8 cellular contexts compared by ENCODE assay signal in the genomic region with DNA sequence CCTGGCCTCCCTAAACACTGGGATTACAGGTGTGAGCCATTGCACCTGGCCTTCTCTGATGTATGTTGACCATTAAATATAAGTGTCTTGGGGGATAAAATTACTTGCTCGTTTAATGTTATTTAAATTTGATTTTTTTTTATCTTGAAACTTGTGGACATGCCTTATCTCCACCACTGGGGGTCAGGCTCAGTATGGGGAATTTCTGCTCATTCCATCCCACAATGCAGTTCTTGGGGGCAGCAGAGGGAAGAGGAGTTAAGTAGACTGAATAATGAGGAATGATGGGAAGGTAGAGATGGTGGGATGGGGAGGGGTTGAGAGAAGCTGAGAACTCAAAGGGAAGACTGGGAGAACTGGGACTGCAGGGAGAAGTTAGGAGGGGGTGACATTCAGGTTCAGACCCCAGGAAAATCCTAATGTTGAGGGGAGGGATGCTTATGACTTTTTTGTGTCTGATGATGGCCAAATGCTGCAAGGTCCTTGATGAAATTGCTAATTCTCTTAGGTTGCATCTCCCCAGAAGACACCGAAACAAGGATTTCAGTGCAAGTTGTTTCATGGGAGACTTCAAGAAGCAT.
DNase-seq lines count a peak whose midpoint lies in the region; ATAC-seq and TF ChIP-seq lines count a peak whose summit lies in the region.

No MANE protein-coding gene starts in this region.

- no peak overlapping the region for H3K27ac ChIP-seq in OCI-LY7 (ENCODE audit: low read depth, low read length, poor library complexity, severe bottlenecking)
- no peak overlapping the region for H3K27ac ChIP-seq in CD4-positive, alpha-beta memory T cell (ENCODE audit: low read depth, low read length)

- intact Hi-C loops in natural killer cell (cut with micrococcal nuclease) (no loop called here), OCI-LY7 (cut with micrococcal nuclease; ENCODE audit: unreplicated experiment) (loop anchor here (5.0 kb wide), 1 partner anchor 42 kb away; no protein-coding TSS in a partner anchor)
- intact Hi-C loops in CD4-positive, alpha-beta memory T cell (cut with micrococcal nuclease) = no loop called here

- H3K4me3 ChIP-seq in OCI-LY7 (ENCODE audit: low read depth, low read length, poor library complexity, severe bottlenecking) = no peak overlapping the region
- H3K4me3 ChIP-seq in skeletal muscle cell (ENCODE audit: low read depth, low read length) = no peak overlapping the region
- no peak overlapping the region for H3K4me3 ChIP-seq in CD4-positive, alpha-beta memory T cell (ENCODE audit: low read length in 2 of 2)

- DNase-seq in natural killer cell = no peak
- no peak for DNase-seq in natural killer cell treated with Interleukin-12 subunit alpha and Interleukin-12 subunit beta and Interleukin-15 and Interleukin-18, amount 100 ng/mL, for 72 hours (ENCODE audit: low spot score)
- peak; percentile 15 for DNase-seq in OCI-LY7 (ENCODE audit: low spot score)
- DNase-seq in fibroblast of gingiva (ENCODE audit: low read depth) = peak; percentile 24
- DNase-seq in skeletal muscle cell (ENCODE audit: low read depth) = peak; percentile 11
- DNase-seq in NCI-H2029 (lab: John Stamatoyannopoulos, UW) = no peak
- no peak for DNase-seq in CD4-positive, alpha-beta memory T cell

- POLR2A ChIA-PET in OCI-LY7 (lab: Charles Lee) = no interaction called here
- POLR2A ChIA-PET in CD4-positive, alpha-beta memory T cell (lab: Charles Lee; ENCODE audit: partially characterized antibody) = no interaction called here

- H2AFZ ChIP-seq in OCI-LY7 (ENCODE audit: low read length) = no peak overlapping the region

- H3K4me1 ChIP-seq in OCI-LY7 (ENCODE audit: insufficient read depth, low read length, poor library complexity, severe bottlenecking) = no peaks in the 10 kb centered on the region
- H3K4me1 ChIP-seq in CD4-positive, alpha-beta memory T cell (ENCODE audit: insufficient read depth, low read length) = no peaks in the 10 kb centered on the region

- no peak for ATAC-seq in natural killer cell
- no peak for ATAC-seq in natural killer cell treated with Interleukin-12 subunit alpha and Interleukin-12 subunit beta and Interleukin-15 and Interleukin-18, amount 100 ng/mL, for 72 hours
- ATAC-seq in HG03175 (IDR thresholded peaks at IDR 0.05; ENCODE audit: unreplicated experiment) = no peak

- CTCF ChIA-PET in OCI-LY7 (lab: Charles Lee; ENCODE audit: unreplicated experiment) = no interaction called here
- CTCF ChIA-PET in CD4-positive, alpha-beta memory T cell (lab: Charles Lee; ENCODE audit: partially characterized antibody) = no interaction called here

- H3K9me2 ChIP-seq in OCI-LY7 (ENCODE audit: insufficient read depth, low read length) = no peaks in the 10 kb centered on the region

- no peak overlapping the region for H3K4me3 Mint-ChIP-seq in natural killer cell
- no peak overlapping the region for H3K4me3 Mint-ChIP-seq in natural killer cell treated with Interleukin-12 subunit alpha and Interleukin-12 subunit beta and Interleukin-15 and Interleukin-18, amount 100 ng/mL, for 72 hours
- H3K4me3 Mint-ChIP-seq in CD4-positive, alpha-beta memory T cell = no peak overlapping the region

- no peaks in the 10 kb centered on the region for H3K27me3 ChIP-seq in CD4-positive, alpha-beta memory T cell (ENCODE audit: insufficient read depth, low read length)

- H3K4me2 ChIP-seq in OCI-LY7 (ENCODE audit: low read length) = no peak overlapping the region

- peaks cover 3 to 5% of the 10 kb centered on the region in 2 donors for H3K9me3 Mint-ChIP-seq in natural killer cell
- peaks cover 8% of the 10 kb centered on the region for H3K9me3 Mint-ChIP-seq in natural killer cell treated with Interleukin-12 subunit alpha and Interleukin-12 subunit beta and Interleukin-15 and Interleukin-18, amount 100 ng/mL, for 72 hours
- peaks cover 0 to 24% (median 5%) of the 10 kb centered on the region in 8 donors for H3K9me3 Mint-ChIP-seq in CD4-positive, alpha-beta memory T cell

- TF ChIP-seq CTCF in natural killer cell (IDR thresholded peaks at IDR 0.05) (peak; percentile 14), OCI-LY7 (conservative IDR thresholded peaks at IDR 0.05; ENCODE audit: low read length) (peak; percentile 75)

- no peaks in the 10 kb centered on the region for H3K36me3 ChIP-seq in OCI-LY7 (ENCODE audit: insufficient read depth, low read length)
- no peaks in the 10 kb centered on the region for H3K36me3 ChIP-seq in CD4-positive, alpha-beta memory T cell (ENCODE audit: insufficient read depth, low read length)

- H3K4me1 Mint-ChIP-seq in natural killer cell = no peaks in the 10 kb centered on the region
- no peaks in the 10 kb centered on the region for H3K4me1 Mint-ChIP-seq in natural killer cell treated with Interleukin-12 subunit alpha and Interleukin-12 subunit beta and Interleukin-15 and Interleukin-18, amount 100 ng/mL, for 72 hours (ENCODE audit: low read depth in 2 of 2)
- no peaks in the 10 kb centered on the region for H3K4me1 Mint-ChIP-seq in CD4-positive, alpha-beta memory T cell

- no peak overlapping the region for H3K27ac Mint-ChIP-seq in natural killer cell
- H3K27ac Mint-ChIP-seq in natural killer cell treated with Interleukin-12 subunit alpha and Interleukin-12 subunit beta and Interleukin-15 and Interleukin-18, amount 100 ng/mL, for 72 hours = no peak overlapping the region
- H3K27ac Mint-ChIP-seq in CD4-positive, alpha-beta memory T cell = no peak overlapping the region

- peaks cover 5% of the 10 kb centered on the region; the same call in 1 of the 2 replicates for H3K9me3 ChIP-seq in OCI-LY7 (ENCODE audit: low read length)
- H3K9me3 ChIP-seq in CD4-positive, alpha-beta memory T cell (ENCODE audit: control insufficient read depth in 1 of 2, low read length in 2 of 2) = no peaks in the 10 kb centered on the region

- peaks cover 20 to 24% of the 10 kb centered on the region in 2 donors for H3K27me3 Mint-ChIP-seq in natural killer cell (ENCODE audit: low read depth in 2 of 2)
- H3K27me3 Mint-ChIP-seq in natural killer cell treated with Interleukin-12 subunit alpha and Interleukin-12 subunit beta and Interleukin-15 and Interleukin-18, amount 100 ng/mL, for 72 hours = peaks cover 18 to 31% of the 10 kb centered on the region in 2 donors
- H3K27me3 Mint-ChIP-seq in CD4-positive, alpha-beta memory T cell = peaks cover 4 to 14% of the 10 kb centered on the region in 2 donors

- BruUV-seq in OCI-LY7 (replicated peaks; lab: Mats Ljungman, UMichigan) = no TSS peak

- no peaks in the 10 kb centered on the region for H4K20me1 ChIP-seq in OCI-LY7 (ENCODE audit: insufficient read depth, low read length)

- H3K36me3 Mint-ChIP-seq in natural killer cell = no peaks in the 10 kb centered on the region
- H3K36me3 Mint-ChIP-seq in natural killer cell treated with Interleukin-12 subunit alpha and Interleukin-12 subunit beta and Interleukin-15 and Interleukin-18, amount 100 ng/mL, for 72 hours = peaks cover 10% of the 10 kb centered on the region
- H3K36me3 Mint-ChIP-seq in CD4-positive, alpha-beta memory T cell = peaks cover 0 to 1% of the 10 kb centered on the region in 2 donors

- H3K79me2 ChIP-seq in OCI-LY7 (ENCODE audit: insufficient read depth, low read depth, low read length) = no peaks in the 10 kb centered on the region

Comparison
In these comparisons a context has a peak if more than half of its experiments do, and no peak if none do; other contexts are left out.
1. DNase-seq: peak in OCI-LY7 (single experiment), fibroblast of gingiva (single experiment) and skeletal muscle cell (single experiment); none in natural killer cell (single experiment), natural killer cell treated with Interleukin-12 subunit alpha and Interleukin-12 subunit beta and Interleukin-15 and Interleukin-18, amount 100 ng/mL, for 72 hours (single experiment), NCI-H2029 (single experiment) and CD4-positive, alpha-beta memory T cell (0 of 5).